Comparison of ENCODE assay signal across 1 cellular context in genomic region chr6:56751604-56752003, GRCh38.
TF ChIP-seq lines count a peak whose summit lies in the region.

No MANE protein-coding gene starts in this region.

TF ChIP-seq in IMR-90, 13 proteins besides CTCF, POLR2A, EP300 and RAD21 (continued from another document):
- TF ChIP-seq SMC3 (IDR thresholded peaks at IDR 0.05; ENCODE audit: low read depth, low read length) (no peak), CHD1 (IDR thresholded peaks at IDR 0.05; ENCODE audit: low read depth, low read length) (no peak), NFE2L2 (IDR thresholded peaks at IDR 0.05; ENCODE audit: low read depth, low read length) (no peak), MAFK (IDR thresholded peaks at IDR 0.05; ENCODE audit: low read depth, low read length) (no peak), RCOR1 (IDR thresholded peaks at IDR 0.05; ENCODE audit: insufficient replicate concordance, low read length) (no peak), BHLHE40 (IDR thresholded peaks at IDR 0.05; ENCODE audit: low read depth, low read length) (no peak), CEBPB (IDR thresholded peaks at IDR 0.05; ENCODE audit: low read depth, low read length) (no peak), MXI1 (IDR thresholded peaks at IDR 0.05; ENCODE audit: borderline replicate concordance, low read depth, low read length) (no peak), FOS (IDR thresholded peaks at IDR 0.05; ENCODE audit: low read depth, low read length) (no peak), MAZ (IDR thresholded peaks at IDR 0.05; ENCODE audit: borderline replicate concordance, low read depth, low read length) (no peak)
- TF ChIP-seq, protein P1, sequence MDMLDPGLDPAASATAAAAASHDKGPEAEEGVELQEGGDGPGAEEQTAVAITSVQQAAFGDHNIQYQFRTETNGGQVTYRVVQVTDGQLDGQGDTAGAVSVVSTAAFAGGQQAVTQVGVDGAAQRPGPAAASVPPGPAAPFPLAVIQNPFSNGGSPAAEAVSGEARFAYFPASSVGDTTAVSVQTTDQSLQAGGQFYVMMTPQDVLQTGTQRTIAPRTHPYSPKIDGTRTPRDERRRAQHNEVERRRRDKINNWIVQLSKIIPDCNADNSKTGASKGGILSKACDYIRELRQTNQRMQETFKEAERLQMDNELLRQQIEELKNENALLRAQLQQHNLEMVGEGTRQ (IDR thresholded peaks at IDR 0.05; ENCODE audit: low read depth, low read length), result no peak
